ENCODE assay signal across 1 cellular context in the genomic region with DNA sequence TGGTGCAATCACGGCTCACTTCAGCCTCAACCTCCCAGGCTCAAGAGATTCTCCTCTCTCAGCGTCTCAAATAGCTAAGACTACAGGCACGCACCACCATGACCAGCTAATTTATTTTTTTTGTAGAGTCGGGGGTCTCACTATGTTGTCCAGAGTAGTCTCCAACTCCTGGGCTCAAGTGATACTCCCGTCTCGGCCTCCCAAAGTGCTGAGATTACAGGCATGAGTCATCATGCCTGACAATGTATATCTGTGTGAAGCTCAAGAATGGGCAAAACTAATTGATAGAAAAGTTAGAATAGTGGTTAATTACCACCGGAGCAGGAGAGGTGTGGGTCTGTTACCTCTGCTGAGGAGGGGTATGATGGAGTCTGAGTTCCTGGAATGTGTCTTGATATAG.
A peak's percentile ranks its signal among the peaks of the same experiment; 100 is the strongest.
TF ChIP-seq lines count a peak whose summit lies in the region.

No MANE protein-coding gene starts in this region.

TF ChIP-seq in K562, 482 proteins besides CTCF, POLR2A, EP300 and RAD21 (continued from another document):
- TF ChIP-seq ILK (tag; IDR thresholded peaks at IDR 0.05; ENCODE audit: borderline replicate concordance, low read depth) (no peak), ZKSCAN1 (IDR thresholded peaks at IDR 0.05; ENCODE audit: low read depth, low read length) (no peak), ARID2 (IDR thresholded peaks at IDR 0.05) (no peak), U2AF2 (optimal IDR thresholded peaks at IDR 0.05; ENCODE audit: low read depth, low read length) (no peak), DMBX1 (CRISPR knock-in tag; IDR thresholded peaks at IDR 0.05; ENCODE audit: borderline replicate concordance) (no peak), MLLT1 (IDR thresholded peaks at IDR 0.05) (no peak), ARID1B (IDR thresholded peaks at IDR 0.05) (0 out of 2 replicates have a peak, but pooled peaks have one; percentile 31), HDAC6 (IDR thresholded peaks at IDR 0.05; ENCODE audit: low read depth, low read length) (no peak), ELF4 (CRISPR knock-in tag; IDR thresholded peaks at IDR 0.05) (no peak)
- TF ChIP-seq, protein P1, sequence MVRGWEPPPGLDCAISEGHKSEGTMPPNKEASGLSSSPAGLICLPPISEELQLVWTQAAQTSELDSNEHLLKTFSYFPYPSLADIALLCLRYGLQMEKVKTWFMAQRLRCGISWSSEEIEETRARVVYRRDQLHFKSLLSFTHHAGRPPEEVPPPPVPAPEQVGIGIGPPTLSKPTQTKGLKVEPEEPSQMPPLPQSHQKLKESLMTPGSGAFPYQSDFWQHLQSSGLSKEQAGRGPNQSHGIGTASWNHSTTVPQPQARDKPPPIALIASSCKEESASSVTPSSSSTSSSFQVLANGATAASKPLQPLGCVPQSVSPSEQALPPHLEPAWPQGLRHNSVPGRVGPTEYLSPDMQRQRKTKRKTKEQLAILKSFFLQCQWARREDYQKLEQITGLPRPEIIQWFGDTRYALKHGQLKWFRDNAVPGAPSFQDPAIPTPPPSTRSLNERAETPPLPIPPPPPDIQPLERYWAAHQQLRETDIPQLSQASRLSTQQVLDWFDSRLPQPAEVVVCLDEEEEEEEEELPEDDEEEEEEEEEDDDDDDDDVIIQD (CRISPR knock-in tag; IDR thresholded peaks at IDR 0.05) = no peak
- TF ChIP-seq, protein P2, sequence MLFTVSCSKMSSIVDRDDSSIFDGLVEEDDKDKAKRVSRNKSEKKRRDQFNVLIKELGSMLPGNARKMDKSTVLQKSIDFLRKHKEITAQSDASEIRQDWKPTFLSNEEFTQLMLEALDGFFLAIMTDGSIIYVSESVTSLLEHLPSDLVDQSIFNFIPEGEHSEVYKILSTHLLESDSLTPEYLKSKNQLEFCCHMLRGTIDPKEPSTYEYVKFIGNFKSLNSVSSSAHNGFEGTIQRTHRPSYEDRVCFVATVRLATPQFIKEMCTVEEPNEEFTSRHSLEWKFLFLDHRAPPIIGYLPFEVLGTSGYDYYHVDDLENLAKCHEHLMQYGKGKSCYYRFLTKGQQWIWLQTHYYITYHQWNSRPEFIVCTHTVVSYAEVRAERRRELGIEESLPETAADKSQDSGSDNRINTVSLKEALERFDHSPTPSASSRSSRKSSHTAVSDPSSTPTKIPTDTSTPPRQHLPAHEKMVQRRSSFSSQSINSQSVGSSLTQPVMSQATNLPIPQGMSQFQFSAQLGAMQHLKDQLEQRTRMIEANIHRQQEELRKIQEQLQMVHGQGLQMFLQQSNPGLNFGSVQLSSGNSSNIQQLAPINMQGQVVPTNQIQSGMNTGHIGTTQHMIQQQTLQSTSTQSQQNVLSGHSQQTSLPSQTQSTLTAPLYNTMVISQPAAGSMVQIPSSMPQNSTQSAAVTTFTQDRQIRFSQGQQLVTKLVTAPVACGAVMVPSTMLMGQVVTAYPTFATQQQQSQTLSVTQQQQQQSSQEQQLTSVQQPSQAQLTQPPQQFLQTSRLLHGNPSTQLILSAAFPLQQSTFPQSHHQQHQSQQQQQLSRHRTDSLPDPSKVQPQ (CRISPR knock-in tag; IDR thresholded peaks at IDR 0.05; ENCODE audit: borderline replicate concordance) = no peak
